Comparison of ENCODE assay signal across 8 cellular contexts in the genomic region with DNA sequence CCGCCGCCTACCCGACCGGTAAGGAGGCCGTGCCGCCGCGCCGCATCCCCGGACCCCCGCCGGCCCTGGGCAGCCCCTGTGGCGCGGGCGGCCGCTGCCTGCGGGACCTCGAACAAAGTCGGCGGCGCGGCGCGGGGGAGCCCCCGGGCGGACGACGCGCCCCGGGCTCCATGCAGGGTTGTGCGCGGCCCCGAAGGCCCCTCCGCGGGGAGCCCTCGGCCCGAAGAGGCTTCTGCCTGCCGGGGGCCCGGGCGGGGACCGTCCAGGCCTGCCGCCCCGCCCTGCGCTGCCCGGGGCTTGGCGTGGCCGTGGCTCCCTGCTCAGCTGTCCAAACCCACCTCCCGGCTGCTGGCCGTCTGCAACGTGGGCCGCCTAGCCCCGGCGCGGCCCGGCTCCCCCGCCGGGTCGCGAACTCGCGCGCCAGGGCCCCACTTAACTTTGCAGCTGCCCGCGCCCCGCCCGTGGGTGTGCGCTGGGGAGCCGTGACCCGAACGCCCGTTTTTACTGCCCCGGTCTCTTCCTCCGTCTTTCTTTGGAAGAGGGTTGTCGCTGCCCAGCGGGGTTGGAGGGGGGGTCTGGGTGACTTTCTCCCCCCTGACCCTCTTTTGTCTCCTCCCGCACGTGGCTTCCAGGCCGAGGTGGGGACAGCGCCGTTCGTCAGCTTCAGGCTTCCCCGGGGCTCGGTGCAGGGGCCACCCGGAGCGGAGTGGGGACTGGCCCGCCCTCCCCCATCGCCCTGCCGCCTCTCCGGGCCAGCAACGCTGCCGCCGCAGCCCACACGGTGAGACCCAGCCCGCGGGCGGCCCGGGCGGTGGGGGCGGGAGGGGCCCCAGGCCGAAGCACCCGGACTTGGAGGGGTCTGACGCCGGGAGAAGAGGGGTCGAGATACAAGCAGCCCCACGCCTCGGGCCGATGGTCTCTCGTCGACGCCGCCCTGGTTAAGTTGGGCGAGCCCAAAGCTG. TPM values are rescaled to one million over a fixed set of nuclear protein-coding genes. Genes with fewer than 3 reads are reported as not detected.
DNase-seq lines count a peak whose midpoint lies in the region; ATAC-seq and TF ChIP-seq lines count a peak whose summit lies in the region.

No MANE protein-coding gene starts in this region.

- DNase-seq in NCI-H146 (lab: John Stamatoyannopoulos, UW) (peak; percentile 73), NCI-H146 treated with DMSO at 0.1 percent for 48 hours (lab: John Stamatoyannopoulos, UW; ENCODE audit: unreplicated experiment) (no peak), PC-9 (peak in 1 of 2 experiments; percentile 26), right atrium auricular region (ENCODE audit: low spot score) (no peak), sigmoid colon (peak; percentile 74), Kasumi-1 (lab: John Stamatoyannopoulos, UW) (no peak)
- peak; percentile 43 for DNase-seq in activated naive CD8-positive, alpha-beta T cell treated with anti-CD3 and anti-CD28 coated beads for 36 hours

- peaks cover 27% of the 10 kb centered on the region for H3K36me3 ChIP-seq in PC-9 (ENCODE audit: low read depth)
- H3K36me3 ChIP-seq in right atrium auricular region: peaks cover 21% of the 10 kb centered on the region
- no peaks in the 10 kb centered on the region for H3K36me3 ChIP-seq in sigmoid colon

- peaks cover 31% of the 10 kb centered on the region for H4K20me1 ChIP-seq in PC-9 (ENCODE audit: insufficient read depth)

- intact Hi-C loops in PC-9 (cut with micrococcal nuclease; ENCODE audit: unreplicated experiment) (loop anchor here (2.0 to 5.0 kb wide), 6 partner anchors 57 to 377 kb away; no protein-coding TSS in a partner anchor), sigmoid colon (cut with DNase I) (loop anchor here (2.0 to 10.0 kb wide), 8 partner anchors 29 to 385 kb away; a partner anchor contains a TSS)

- peaks cover 51% of the 10 kb centered on the region for H3K4me1 Mint-ChIP-seq in activated naive CD8-positive, alpha-beta T cell treated with anti-CD3 and anti-CD28 coated beads for 36 hours

- no peak overlapping the region for H2AFZ ChIP-seq in PC-9

- H3K27ac ChIP-seq in PC-9 (peak overlapping the region; percentile 75), right atrium auricular region (peak overlapping the region; percentile 95 to 99), sigmoid colon (peak overlapping the region; percentile 97 to 100 (median 98))

- peaks cover 34% of the 10 kb centered on the region for H3K36me3 Mint-ChIP-seq in activated naive CD8-positive, alpha-beta T cell treated with anti-CD3 and anti-CD28 coated beads for 36 hours

- H3K9me3 ChIP-seq in PC-9 (ENCODE audit: insufficient read depth, low read depth) (no peaks in the 10 kb centered on the region), right atrium auricular region (no peaks in the 10 kb centered on the region), sigmoid colon (no peaks in the 10 kb centered on the region)

- H3K4me1 ChIP-seq in PC-9 (replicated peaks; ENCODE audit: insufficient read depth) (peaks cover 66% of the 10 kb centered on the region), right atrium auricular region (peaks cover 0 to 48% of the 10 kb centered on the region in 2 donors), sigmoid colon (peaks cover 0 to 54% (median 43%) of the 10 kb centered on the region in 4 donors)

- peak overlapping the region; percentile 90 for H3K27ac Mint-ChIP-seq in activated naive CD8-positive, alpha-beta T cell treated with anti-CD3 and anti-CD28 coated beads for 36 hours

- no peaks in the 10 kb centered on the region for H3K9me2 ChIP-seq in PC-9 (ENCODE audit: insufficient read depth)

- H3K27me3 ChIP-seq in PC-9 (ENCODE audit: insufficient read depth, low read depth): no peaks in the 10 kb centered on the region
- no peaks in the 10 kb centered on the region for H3K27me3 ChIP-seq in right atrium auricular region
- no peaks in the 10 kb centered on the region for H3K27me3 ChIP-seq in sigmoid colon

- H3K79me2 ChIP-seq in PC-9 (ENCODE audit: low read depth): peaks cover 58% of the 10 kb centered on the region

- TF ChIP-seq CTCF in PC-9 (conservative IDR thresholded peaks at IDR 0.05) (no peak), right atrium auricular region (IDR thresholded peaks at IDR 0.05) (no peak), sigmoid colon (IDR thresholded peaks at IDR 0.05) (no peak)

- H3K4me3 Mint-ChIP-seq in activated naive CD8-positive, alpha-beta T cell treated with anti-CD3 and anti-CD28 coated beads for 36 hours: peak overlapping the region; percentile 91

- peak; percentile 24 for ATAC-seq in HG02678 (IDR thresholded peaks at IDR 0.05; ENCODE audit: unreplicated experiment)

- H3K27me3 Mint-ChIP-seq in activated naive CD8-positive, alpha-beta T cell treated with anti-CD3 and anti-CD28 coated beads for 36 hours: no peaks in the 10 kb centered on the region

- BruUV-seq in PC-9 (replicated peaks; lab: Mats Ljungman, UMichigan): no TSS peak

- peak overlapping the region; percentile 87 for H3K4me2 ChIP-seq in PC-9

- H3K4me3 ChIP-seq in PC-9: peak overlapping the region; percentile 91
- H3K4me3 ChIP-seq in right atrium auricular region: peak overlapping the region; percentile 95 to 97
- peak overlapping the region; percentile 92 to 100 (median 98) for H3K4me3 ChIP-seq in sigmoid colon

- TF ChIP-seq POLR2A in sigmoid colon (IDR thresholded peaks at IDR 0.05): no peak

- TF ChIP-seq EP300 in sigmoid colon (IDR thresholded peaks at IDR 0.05): no peak

- CTCF ChIA-PET in PC-9 (lab: Charles Lee): no interaction called here

- POLR2A ChIA-PET in PC-9 (lab: Charles Lee; ENCODE audit: unreplicated experiment): no interaction called here

- no peaks in the 10 kb centered on the region for H3K9me3 Mint-ChIP-seq in activated naive CD8-positive, alpha-beta T cell treated with anti-CD3 and anti-CD28 coated beads for 36 hours

- H3F3A ChIP-seq in PC-9 (ENCODE audit: insufficient read depth, low read depth): peaks cover 30% of the 10 kb centered on the region

- WGBS in sigmoid colon, 2 donors: 0% methylated on average over 112 of the region's 112 CpGs

RNA-seq across cellular contexts. Expression of a gene that starts 0.9 kb away (rescaled TPM):
- total RNA-seq in PC-9 (2021) (42.9 and 55.6 TPM in 2 replicates), right atrium auricular region (10 to 100 TPM; 55.1 to 86.6 TPM), sigmoid colon (10 to 100 TPM; 17.6 to 32.4 (median 23.3) TPM)
- total RNA-seq in activated naive CD8-positive, alpha-beta T cell treated with anti-CD3 and anti-CD28 coated beads for 36 hours: 10 to 100 TPM; 29.6 to 33.0 TPM
- polyA plus RNA-seq in sigmoid colon: 10 to 100 TPM; 22.8 to 32.8 (median 26.1) TPM

Comparison
In these comparisons a context has a peak if more than half of its experiments do, and no peak if none do; other contexts are left out.
1. DNase-seq: peak in NCI-H146 (single experiment), activated naive CD8-positive, alpha-beta T cell treated with anti-CD3 and anti-CD28 coated beads for 36 hours (single experiment) and sigmoid colon (single experiment); none in NCI-H146 treated with DMSO at 0.1 percent for 48 hours (single experiment), right atrium auricular region (single experiment) and Kasumi-1 (0 of 2).
2. Peak in every context shown above with its lines, with median percentiles within 50 percentile points of each other: H3K27ac ChIP-seq and H3K4me3 ChIP-seq.